Comparison of ENCODE assay signal across 33 cellular contexts in the genomic region with DNA sequence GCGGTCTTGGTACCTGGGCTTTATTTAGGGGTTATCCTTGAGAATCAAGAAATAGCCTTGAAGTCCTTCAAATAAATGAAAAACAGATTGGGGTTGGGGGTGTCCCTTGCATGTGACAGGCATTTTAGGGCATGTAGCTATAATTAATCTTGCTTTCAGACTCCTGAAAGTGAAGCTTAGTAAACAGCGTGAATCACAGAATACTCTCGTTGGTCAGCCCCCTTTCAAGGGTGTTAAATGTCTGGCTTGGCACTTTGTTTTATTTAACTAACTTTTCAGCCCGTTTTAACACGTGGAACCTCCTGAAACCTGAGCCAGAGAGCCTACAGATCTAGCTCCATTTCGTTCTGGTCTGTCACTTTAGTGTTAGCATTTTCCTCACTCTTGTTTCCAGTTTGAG.
DNase-seq lines count a peak whose midpoint lies in the region; ATAC-seq and TF ChIP-seq lines count a peak whose summit lies in the region.
"Had no signal": no experiment of that assay in that cellular context is flagged by ENCODE, and none has a peak within 500 bp of the region (broad histone marks: within the 10 kb centered on the region; RNA-seq: fewer than 3 reads in every experiment).

No MANE protein-coding gene starts in this region.

- no peaks in the 10 kb centered on the region for H3K9me3 Mint-ChIP-seq in endothelial cell (ENCODE audit: unreplicated experiment)
- peaks cover 2% of the 10 kb centered on the region for H3K9me3 Mint-ChIP-seq in stimulated activated memory B cell treated with anti-CD40 and anti-IgM and Interleukin-4, amounts not matched to agents 10 μg/mL and 1 μg/mL and 100 μg/mL, for 72 hours
- H3K9me3 Mint-ChIP-seq: activated naive CD8-positive, alpha-beta T cell treated with anti-CD3 and anti-CD28 coated beads for 36 hours had no signal

- no peak overlapping the region for H3K4me3 Mint-ChIP-seq in endothelial cell (ENCODE audit: unreplicated experiment)
- no peak overlapping the region for H3K4me3 Mint-ChIP-seq in stimulated activated memory B cell treated with anti-CD40 and anti-IgM and Interleukin-4, amounts not matched to agents 10 μg/mL and 1 μg/mL and 100 μg/mL, for 72 hours
- H3K4me3 Mint-ChIP-seq: activated CD4-positive, alpha-beta T cell treated with anti-CD3 and anti-CD28 coated beads, Interleukin-2, amount 10 ng/mL, durations not matched to agents 24 days and 14 days; activated naive CD8-positive, alpha-beta T cell treated with anti-CD3 and anti-CD28 coated beads for 36 hours; dendritic cell treated with granulocyte-macrophage colony-stimulating factor and Interleukin-4, amounts not matched to agents 40 ng/mL and 50 ng/mL, for 4 days; mesothelial cell of epicardium; naive thymus-derived CD4-positive, alpha-beta T cell had no signal

- H3K4me1 ChIP-seq in KMS-11 (ENCODE audit: low read depth, poor library complexity, severe bottlenecking), result peaks cover 38% of the 10 kb centered on the region
- H3K4me1 ChIP-seq in tibial nerve, result peaks cover 0 to 11% (median 0%) of the 10 kb centered on the region in 4 donors
- H3K4me1 ChIP-seq: HAP-1 had no signal

- peak overlapping the region; percentile 35; the same call in 1 of the 2 replicates for H3K9ac ChIP-seq in KMS-11

- TF ChIP-seq CTCF in KMS-11 (conservative IDR thresholded peaks at IDR 0.05; ENCODE audit: low read depth, low read length) (no peak), endothelial cell (IDR thresholded peaks at IDR 0.05; ENCODE audit: unreplicated experiment) (no peak), tibial nerve (IDR thresholded peaks at IDR 0.05) (no peak), WERI-Rb-1 (IDR thresholded peaks at IDR 0.05; ENCODE audit: low read depth, low read length) (no peak)

- no peak overlapping the region for H3K4me3 ChIP-seq in KMS-11 (IDR thresholded peaks at IDR 0.05; ENCODE audit: insufficient read depth, low read depth, low read length)
- H3K4me3 ChIP-seq in tibial nerve, result no peak overlapping the region
- H3K4me3 ChIP-seq in WERI-Rb-1 (ENCODE audit: low read depth, low read length), result no peak overlapping the region
- H3K4me3 ChIP-seq: cardiac muscle cell, HAP-1, SJCRH30, upper lobe of left lung had no signal

- H3K36me3 Mint-ChIP-seq in endothelial cell (ENCODE audit: low read depth, unreplicated experiment), result no peaks in the 10 kb centered on the region
- no peaks in the 10 kb centered on the region for H3K36me3 Mint-ChIP-seq in stimulated activated memory B cell treated with anti-CD40 and anti-IgM and Interleukin-4, amounts not matched to agents 10 μg/mL and 1 μg/mL and 100 μg/mL, for 72 hours
- H3K36me3 Mint-ChIP-seq: activated naive CD8-positive, alpha-beta T cell treated with anti-CD3 and anti-CD28 coated beads for 36 hours; mesothelial cell of epicardium; naive thymus-derived CD4-positive, alpha-beta T cell had no signal

- H3K27me3 Mint-ChIP-seq in endothelial cell (ENCODE audit: unreplicated experiment), result peaks cover 1% of the 10 kb centered on the region
- H3K27me3 Mint-ChIP-seq in stimulated activated memory B cell treated with anti-CD40 and anti-IgM and Interleukin-4, amounts not matched to agents 10 μg/mL and 1 μg/mL and 100 μg/mL, for 72 hours, result no peaks in the 10 kb centered on the region

- H3K79me2 ChIP-seq in KMS-11 (ENCODE audit: insufficient read depth, low read depth), result no peaks in the 10 kb centered on the region

- H3K4me2 ChIP-seq in KMS-11, result peak overlapping the region; percentile 76

- H3K27ac ChIP-seq in KMS-11, result peak overlapping the region; percentile 52
- no peak overlapping the region for H3K27ac ChIP-seq in tibial nerve
- no peak overlapping the region for H3K27ac ChIP-seq in WERI-Rb-1
- H3K27ac ChIP-seq: 22Rv1, cardiac muscle cell, SJCRH30, upper lobe of left lung, VCaP had no signal

- no peak for TF ChIP-seq POLR2A in tibial nerve (IDR thresholded peaks at IDR 0.05)

- DNase-seq in NCI-H2107 treated with DMSO at 0.1 percent for 48 hours (lab: John Stamatoyannopoulos, UW; ENCODE audit: unreplicated experiment) (peak; percentile 83), NCI-H2107 (lab: John Stamatoyannopoulos, UW) (no peak), endothelial cell (ENCODE audit: low spot score) (no peak), tibial nerve (ENCODE audit: low spot score in 2 of 2) (no peak), WERI-Rb-1 (no peak)
- DNase-seq in central memory CD4-positive, alpha-beta T cell, result no peak
- DNase-seq: activated CD4-positive, alpha-beta T cell treated with anti-CD3 and anti-CD28 coated beads, Interleukin-2, amount 10 ng/mL, durations not matched to agents 24 days and 14 days; activated CD8-positive, alpha-beta memory T cell treated with anti-CD3 and anti-CD28 coated beads for 24 hours; activated effector memory CD4-positive, alpha-beta T cell treated with Interleukin-2 at 50 U/mL for 16 hours; activated naive CD8-positive, alpha-beta T cell treated with anti-CD3 and anti-CD28 coated beads for 36 hours; activated T-cell treated with anti-CD3 and anti-CD28 coated beads for 4 hours; aorta; head of caudate nucleus; kidney; naive thymus-derived CD4-positive, alpha-beta T cell; NCI-H2029; NCI-H446; NCI-H748 treated with DMSO at 0.1 percent for 48 hours; occipital lobe; stimulated activated CD4-positive, alpha-beta T cell treated with anti-CD3 and anti-CD28 coated beads, Interleukin-15, amount 100 ng/mL, for 24 hours; stimulated activated CD4-positive, alpha-beta T cell treated with anti-CD3 and anti-CD28 coated beads, Interleukin-4, amount 100 ng/mL, for 4 hours; SW 1271; upper lobe of left lung had no signal

- ATAC-seq in stimulated activated memory B cell treated with anti-CD40 and anti-IgM and Interleukin-4, amounts not matched to agents 10 μg/mL and 1 μg/mL and 100 μg/mL, for 72 hours, result no peak
- ATAC-seq: esophagus mucosa; naive thymus-derived CD4-positive, alpha-beta T cell had no signal

- 68 to 71% methylated on average over 6 of the region's 6 CpGs for WGBS in tibial nerve, 2 donors

- no peaks in the 10 kb centered on the region for H4K20me1 ChIP-seq in KMS-11 (ENCODE audit: insufficient read depth)

- H2AFZ ChIP-seq in KMS-11 (ENCODE audit: low read depth), result peak overlapping the region; percentile 39; the same call in 1 of the 2 replicates

- H3K27me3 ChIP-seq in KMS-11 (ENCODE audit: insufficient read depth, low read depth), result no peaks in the 10 kb centered on the region
- no peaks in the 10 kb centered on the region for H3K27me3 ChIP-seq in tibial nerve
- H3K27me3 ChIP-seq in WERI-Rb-1 (ENCODE audit: insufficient read depth, low read depth, severe bottlenecking), result no peaks in the 10 kb centered on the region
- H3K27me3 ChIP-seq: cardiac muscle cell, SJCRH30, upper lobe of left lung had no signal

- peak overlapping the region; percentile 24 for H3K27ac Mint-ChIP-seq in endothelial cell (ENCODE audit: unreplicated experiment)
- peak overlapping the region; percentile 59 for H3K27ac Mint-ChIP-seq in stimulated activated memory B cell treated with anti-CD40 and anti-IgM and Interleukin-4, amounts not matched to agents 10 μg/mL and 1 μg/mL and 100 μg/mL, for 72 hours
- H3K27ac Mint-ChIP-seq: activated CD4-positive, alpha-beta T cell treated with anti-CD3 and anti-CD28 coated beads, Interleukin-2, amount 10 ng/mL, durations not matched to agents 24 days and 14 days; activated naive CD8-positive, alpha-beta T cell treated with anti-CD3 and anti-CD28 coated beads for 36 hours; dendritic cell treated with granulocyte-macrophage colony-stimulating factor and Interleukin-4, amounts not matched to agents 40 ng/mL and 50 ng/mL, for 4 days; mesothelial cell of epicardium; naive thymus-derived CD4-positive, alpha-beta T cell had no signal

- peaks cover 9% of the 10 kb centered on the region for H3K4me1 Mint-ChIP-seq in endothelial cell (ENCODE audit: unreplicated experiment)
- peaks cover 27% of the 10 kb centered on the region for H3K4me1 Mint-ChIP-seq in stimulated activated memory B cell treated with anti-CD40 and anti-IgM and Interleukin-4, amounts not matched to agents 10 μg/mL and 1 μg/mL and 100 μg/mL, for 72 hours
- H3K4me1 Mint-ChIP-seq: activated CD4-positive, alpha-beta T cell treated with anti-CD3 and anti-CD28 coated beads, Interleukin-2, amount 10 ng/mL, durations not matched to agents 24 days and 14 days; mesothelial cell of epicardium had no signal

- H3K9me3 ChIP-seq in tibial nerve, result no peaks in the 10 kb centered on the region
- no peaks in the 10 kb centered on the region for H3K9me3 ChIP-seq in WERI-Rb-1 (ENCODE audit: severe bottlenecking)
- H3K9me3 ChIP-seq: HAP-1, upper lobe of left lung had no signal

- H3K36me3 ChIP-seq in KMS-11 (ENCODE audit: insufficient read depth), result no peaks in the 10 kb centered on the region
- H3K36me3 ChIP-seq in tibial nerve, result no peaks in the 10 kb centered on the region
- H3K36me3 ChIP-seq in WERI-Rb-1, result no peaks in the 10 kb centered on the region
- H3K36me3 ChIP-seq: cardiac muscle cell, HAP-1, SJCRH30, upper lobe of left lung had no signal

- TF ChIP-seq EP300 in tibial nerve (IDR thresholded peaks at IDR 0.05), result no peak
